ENCODE assay signal across 12 cellular contexts in the genomic region with DNA sequence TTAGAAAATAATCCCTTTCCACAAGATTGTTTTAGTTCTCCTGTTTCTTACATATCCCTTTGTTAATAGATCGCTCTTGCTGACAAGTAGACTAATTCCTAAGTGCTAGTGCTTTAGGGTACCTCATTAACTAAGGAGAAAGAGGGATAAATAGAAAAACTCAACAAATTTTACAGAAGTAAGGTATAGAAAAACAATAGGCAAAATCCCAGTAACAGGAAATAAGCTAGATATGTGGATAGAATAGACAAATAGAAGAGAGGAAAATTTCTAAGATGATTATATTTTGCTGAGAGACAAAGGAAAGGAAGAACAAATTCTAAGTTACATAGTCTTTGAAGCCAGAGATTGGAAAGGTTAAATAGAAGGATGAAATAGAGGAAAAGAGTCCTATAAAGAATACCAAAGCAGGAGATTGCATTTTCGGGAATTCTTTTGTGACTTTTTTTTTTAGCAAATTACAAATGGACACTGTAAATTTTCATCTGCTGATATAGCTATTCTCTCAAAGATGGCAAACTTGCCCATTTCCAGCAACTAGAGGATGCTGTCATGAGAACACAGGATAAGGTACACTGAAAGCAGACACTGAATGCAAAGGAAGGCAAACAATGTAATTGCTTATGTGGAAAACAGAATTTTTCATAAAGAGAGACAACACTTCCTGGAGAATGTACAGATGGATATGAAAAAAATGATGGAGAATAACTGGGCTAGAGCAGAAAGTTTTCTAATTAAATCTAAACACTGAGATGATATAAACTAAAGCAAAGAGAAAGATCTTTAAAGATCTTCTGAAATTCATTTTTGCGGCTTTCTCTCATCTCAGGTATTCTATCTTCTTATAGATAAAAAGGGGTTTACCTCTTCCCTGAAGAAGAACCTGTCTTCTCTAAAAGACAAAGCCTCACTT. TPM values are rescaled to one million over a fixed set of nuclear protein-coding genes. Genes with fewer than 3 reads are reported as not detected.
DNase-seq lines count a peak whose midpoint lies in the region; ATAC-seq and TF ChIP-seq lines count a peak whose summit lies in the region.
"Had no signal": no experiment of that assay in that cellular context is flagged by ENCODE, and none has a peak within 500 bp of the region (broad histone marks: within the 10 kb centered on the region; RNA-seq: fewer than 3 reads in every experiment).

No MANE protein-coding gene starts in this region.

- H3K4me1 ChIP-seq in transverse colon (peaks cover 0 to 4% (median 0%) of the 10 kb centered on the region in 4 donors), adrenal gland (replicated peaks in 1 of 2) (no peaks in the 10 kb centered on the region)
- H3K4me1 ChIP-seq: esophagus muscularis mucosa, right atrium auricular region had no signal

- H3K27ac ChIP-seq in transverse colon (peak overlapping the region; percentile 55 to 72 (median 66)), adrenal gland (no peak overlapping the region)
- H3K27ac ChIP-seq: right atrium auricular region had no signal

- H3K4me3 Mint-ChIP-seq in activated T-cell treated with anti-CD3 and anti-CD28 coated beads, Interleukin-2, amount 50 U/mL, for 4 hours: peak overlapping the region; percentile 97
- peak overlapping the region; percentile 97 for H3K4me3 Mint-ChIP-seq in T-helper 1 cell treated with Interleukin-12 subunit alpha and Interleukin-12 subunit beta and Interleukin-4 antibody, amounts not matched to agents 30 μg/mL and 1 μg/mL, for 36 hours
- H3K4me3 Mint-ChIP-seq in immature natural killer cell: peak overlapping the region; percentile 92 to 98 (median 96)

- WGBS in transverse colon (ENCODE audit: low coverage in 1 of 2), 2 donors: 48 to 62% methylated on average over 2 to 3 of the region's 3 CpGs
- WGBS in adrenal gland, 4 donors: 62 to 71% (median 66%) methylated on average over 3 of the region's 3 CpGs

- peak overlapping the region in 3 of 4 donors; percentile 11 to 41 (median 15) for H3K4me3 ChIP-seq in transverse colon
- H3K4me3 ChIP-seq in adrenal gland: no peak overlapping the region
- H3K4me3 ChIP-seq: MG63, right atrium auricular region had no signal

- no peak for TF ChIP-seq CTCF in transverse colon (IDR thresholded peaks at IDR 0.05)
- no peak for TF ChIP-seq CTCF in adrenal gland (IDR thresholded peaks at IDR 0.05)

- intact Hi-C loops in transverse colon (cut with DNase I; ENCODE audit: low total_unique reads) (no loop called here), adrenal gland (cut with DNase I) (no loop called here)

- no peak for DNase-seq in activated T-cell treated with anti-CD3 and anti-CD28 coated beads, Interleukin-2, amount 50 U/mL, for 4 hours
- DNase-seq in activated T-cell treated with anti-CD3 and anti-CD28 coated beads, Interleukin-2, amount 50 U/mL, for 48 hours: no peak
- peak in 2 of 3 donors; percentile 33 to 39 for DNase-seq in immature natural killer cell
- DNase-seq in transverse colon: no peak
- DNase-seq in NCI-H2227 (lab: John Stamatoyannopoulos, UW; ENCODE audit: unreplicated experiment): no peak
- DNase-seq in adrenal gland: no peak
- DNase-seq: MG63 had no signal

- TF ChIP-seq POLR2A in transverse colon (IDR thresholded peaks at IDR 0.05) (no peak), adrenal gland (IDR thresholded peaks at IDR 0.05) (no peak)

- peaks cover 5% of the 10 kb centered on the region for H3K9me3 Mint-ChIP-seq in activated T-cell treated with anti-CD3 and anti-CD28 coated beads, Interleukin-2, amount 50 U/mL, for 4 hours
- peaks cover 4% of the 10 kb centered on the region for H3K9me3 Mint-ChIP-seq in T-helper 1 cell treated with Interleukin-12 subunit alpha and Interleukin-12 subunit beta and Interleukin-4 antibody, amounts not matched to agents 30 μg/mL and 1 μg/mL, for 36 hours
- H3K9me3 Mint-ChIP-seq in immature natural killer cell: no peaks in the 10 kb centered on the region

- H3K27me3 Mint-ChIP-seq in activated T-cell treated with anti-CD3 and anti-CD28 coated beads, Interleukin-2, amount 50 U/mL, for 4 hours (ENCODE audit: low read depth): no peaks in the 10 kb centered on the region
- H3K27me3 Mint-ChIP-seq in T-helper 1 cell treated with Interleukin-12 subunit alpha and Interleukin-12 subunit beta and Interleukin-4 antibody, amounts not matched to agents 30 μg/mL and 1 μg/mL, for 36 hours (ENCODE audit: low read depth): no peaks in the 10 kb centered on the region
- peaks cover 16 to 47% (median 18%) of the 10 kb centered on the region in 3 donors for H3K27me3 Mint-ChIP-seq in immature natural killer cell (ENCODE audit: low read depth in 3 of 3)

- in situ Hi-C loops in transverse colon (cut with MboI; ENCODE audit: low pct_ligation_motif_present in 1 of 4, low pct_unique_long_range_greater_than_20kb in 1 of 4, low sequenced_read_pairs in 3 of 4): no loop called here

- no peak for ATAC-seq in activated T-cell treated with anti-CD3 and anti-CD28 coated beads, Interleukin-2, amount 50 U/mL, for 4 hours
- ATAC-seq in GM18519 (IDR thresholded peaks at IDR 0.05; ENCODE audit: low FRiP score, unreplicated experiment): no peak

- H3K4me1 Mint-ChIP-seq in activated T-cell treated with anti-CD3 and anti-CD28 coated beads, Interleukin-2, amount 50 U/mL, for 4 hours (ENCODE audit: low read depth): peaks cover 50% of the 10 kb centered on the region
- H3K4me1 Mint-ChIP-seq in T-helper 1 cell treated with Interleukin-12 subunit alpha and Interleukin-12 subunit beta and Interleukin-4 antibody, amounts not matched to agents 30 μg/mL and 1 μg/mL, for 36 hours (ENCODE audit: low read depth): peaks cover 53% of the 10 kb centered on the region
- H3K4me1 Mint-ChIP-seq in immature natural killer cell: peaks cover 67 to 77% of the 10 kb centered on the region in 2 donors

- H3K9me3 ChIP-seq in transverse colon: no peaks in the 10 kb centered on the region
- H3K9me3 ChIP-seq in adrenal gland (replicated peaks in 1 of 3): no peaks in the 10 kb centered on the region
- H3K9me3 ChIP-seq: esophagus muscularis mucosa, MG63, right atrium auricular region had no signal

- H3K36me3 Mint-ChIP-seq in activated T-cell treated with anti-CD3 and anti-CD28 coated beads, Interleukin-2, amount 50 U/mL, for 4 hours (ENCODE audit: insufficient read depth): peaks cover 43% of the 10 kb centered on the region
- H3K36me3 Mint-ChIP-seq in T-helper 1 cell treated with Interleukin-12 subunit alpha and Interleukin-12 subunit beta and Interleukin-4 antibody, amounts not matched to agents 30 μg/mL and 1 μg/mL, for 36 hours (ENCODE audit: low read depth): peaks cover 39% of the 10 kb centered on the region
- peaks cover 12 to 17% (median 16%) of the 10 kb centered on the region in 3 donors for H3K36me3 Mint-ChIP-seq in immature natural killer cell

- H3K36me3 ChIP-seq in transverse colon (no peaks in the 10 kb centered on the region), adrenal gland (replicated peaks in 1 of 2) (no peaks in the 10 kb centered on the region)
- H3K36me3 ChIP-seq: esophagus muscularis mucosa, MG63, right atrium auricular region had no signal

- peak overlapping the region; percentile 95 for H3K27ac Mint-ChIP-seq in T-helper 1 cell treated with Interleukin-12 subunit alpha and Interleukin-12 subunit beta and Interleukin-4 antibody, amounts not matched to agents 30 μg/mL and 1 μg/mL, for 36 hours
- peak overlapping the region; percentile 98 to 100 (median 99) for H3K27ac Mint-ChIP-seq in immature natural killer cell

- TF ChIP-seq EP300 in transverse colon (IDR thresholded peaks at IDR 0.05; ENCODE audit: low read depth): no peak

- H3K27me3 ChIP-seq in transverse colon: no peaks in the 10 kb centered on the region
- no peaks in the 10 kb centered on the region for H3K27me3 ChIP-seq in adrenal gland
- H3K27me3 ChIP-seq: MG63, right atrium auricular region had no signal

RNA-seq across cellular contexts. Expression of a gene that starts 0.8 kb away (rescaled TPM):
- 100 to 1,000 TPM; 253 to 322 (median 318) TPM for total RNA-seq in activated T-cell treated with anti-CD3 and anti-CD28 coated beads, Interleukin-2, amount 50 U/mL, for 4 hours
- 100 to 1,000 TPM; 142 to 434 (median 240) TPM for polyA plus RNA-seq in immature natural killer cell
- total RNA-seq in transverse colon: 10 to 100 TPM in 1 of 4 donors, 1 to 10 TPM in 1, not detected in 2; 7.8 to 19.2 TPM
- 1 to 10 TPM in 5 of 8 donors, under 1 TPM in 2, not detected in 1; 0.74 to 4.6 (median 2.2) TPM for total RNA-seq in adrenal gland
- 1 to 10 TPM in 1 of 3 donors, under 1 TPM in 2; 0.88 to 2.8 (median 0.97) TPM for polyA plus RNA-seq in adrenal gland
- total RNA-seq: A673 had no signal

RNA-seq across cellular contexts. Expression of a gene that starts 27.0 kb away (rescaled TPM):
- 10 to 100 TPM in 2 of 3 donors, 1 to 10 TPM in 1; 9.8 to 14.8 (median 12.1) TPM for total RNA-seq in activated T-cell treated with anti-CD3 and anti-CD28 coated beads, Interleukin-2, amount 50 U/mL, for 4 hours
- polyA plus RNA-seq in immature natural killer cell (1 to 10 TPM in 2 of 3 donors, not detected in 1; 1.2 to 3.5 TPM), adrenal gland (1 to 10 TPM in 2 of 3 donors, under 1 TPM in 1; 0.56 to 1.5 (median 1.1) TPM)
- total RNA-seq in transverse colon (1 to 10 TPM in 1 of 4 donors, not detected in 3; 2.7 TPM), adrenal gland (1 to 10 TPM in 4 of 8 donors, under 1 TPM in 1, not detected in 3; 0.38 to 1.9 (median 1.3) TPM)
- total RNA-seq: A673, right atrium auricular region had no signal

Comparison
In these comparisons a context has a peak if more than half of its experiments do, and no peak if none do; other contexts are left out.
1. DNase-seq: peak in immature natural killer cell (2 of 3); none in activated T-cell treated with anti-CD3 and anti-CD28 coated beads, Interleukin-2, amount 50 U/mL, for 4 hours (single experiment), activated T-cell treated with anti-CD3 and anti-CD28 coated beads, Interleukin-2, amount 50 U/mL, for 48 hours (0 of 2), transverse colon (single experiment), NCI-H2227 (single experiment) and adrenal gland (0 of 7).
2. H3K27ac ChIP-seq: peak in transverse colon (4 of 4); none in adrenal gland (0 of 5).
3. H3K4me3 ChIP-seq: peak in transverse colon (3 of 4); none in adrenal gland (0 of 4).
4. RNA of a gene that starts 0.8 kb away (total RNA-seq): 253 to 322 TPM in activated T-cell treated with anti-CD3 and anti-CD28 coated beads, Interleukin-2, amount 50 U/mL, for 4 hours; 7.8 to 19.2 TPM in transverse colon and 0.74 to 4.6 TPM in adrenal gland; every median in the first group is over 10 times any median in the second.
5. Peak in every context shown above with its lines, with median percentiles within 50 percentile points of each other: H3K4me3 Mint-ChIP-seq.